Comparison of ENCODE assay signal across 14 cellular contexts in the genomic region with DNA sequence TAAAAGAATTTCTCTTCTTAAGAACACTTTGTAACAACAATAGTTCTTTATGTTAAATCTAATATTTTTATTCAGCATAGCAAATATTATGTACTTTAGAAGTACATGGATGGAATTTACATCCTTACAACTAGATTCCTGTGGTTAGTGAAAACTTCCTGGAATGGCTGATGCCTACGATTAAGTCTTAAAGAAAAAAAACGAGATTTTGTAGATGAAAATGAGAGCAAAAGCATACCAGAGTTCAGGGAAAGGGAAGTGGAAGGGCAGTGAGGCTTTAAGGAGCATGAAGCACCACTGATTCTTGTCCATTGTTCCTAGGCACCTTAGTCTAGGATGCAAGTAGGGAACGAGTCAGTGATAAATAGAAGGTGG. TPM values are rescaled to one million over a fixed set of nuclear protein-coding genes. Genes with fewer than 3 reads are reported as not detected.
DNase-seq lines count a peak whose midpoint lies in the region; ATAC-seq, FAIRE-seq and TF ChIP-seq lines count a peak whose summit lies in the region.
"Had no signal": no experiment of that assay in that cellular context is flagged by ENCODE, and none has a peak within 500 bp of the region (broad histone marks: within the 10 kb centered on the region; RNA-seq: fewer than 3 reads in every experiment).

No MANE protein-coding gene starts in this region.

- no peaks in the 10 kb centered on the region for H3K9me3 ChIP-seq in vagina
- H3K9me3 ChIP-seq: stomach had no signal

- TF ChIP-seq CTCF in HFFc6 (IDR thresholded peaks at IDR 0.05) (no peak), astrocyte of the cerebellum (IDR thresholded peaks at IDR 0.05; ENCODE audit: low read depth, low read length, missing control alignments) (no peak), vagina (IDR thresholded peaks at IDR 0.05) (no peak)

- FAIRE-seq in A204.1 (lab: Jason Lieb, UNC) (peak; percentile 70), frontal cortex (lab: Jason Lieb, UNC) (peak; percentile 64)

- H3K4me1 Mint-ChIP-seq in HFFc6 (ENCODE audit: low read depth): peaks cover 61% of the 10 kb centered on the region

- no peaks in the 10 kb centered on the region for H3K36me3 ChIP-seq in vagina
- H3K36me3 ChIP-seq: cardiac muscle cell had no signal

- H3K9me3 Mint-ChIP-seq in HFFc6: peaks cover 3% of the 10 kb centered on the region; the same call in 1 of the 2 replicates

- DNase-seq in HFFc6: peak; percentile 60
- DNase-seq in astrocyte of the cerebellum (ENCODE audit: low read depth): peak; percentile 73
- no peak for DNase-seq in frontal cortex (ENCODE audit: low spot score in 2 of 2)
- DNase-seq in GDM1 (lab: John Stamatoyannopoulos, UW): no peak
- no peak for DNase-seq in vagina (ENCODE audit: extremely low spot score in 2 of 2)
- no peak for DNase-seq in mesenteric fat pad (ENCODE audit: low spot score)
- DNase-seq: activated naive CD4-positive, alpha-beta T cell; NCI-H1105; NCI-H2171 treated with DMSO at 0.1 percent for 48 hours; stomach had no signal

- peaks cover 1% of the 10 kb centered on the region; the same call in 1 of the 2 replicates for H3K27me3 Mint-ChIP-seq in HFFc6 (ENCODE audit: insufficient read depth)

- H3K4me3 Mint-ChIP-seq in HFFc6: peak overlapping the region; percentile 71

- peaks cover 29% of the 10 kb centered on the region for H3K36me3 Mint-ChIP-seq in HFFc6 (ENCODE audit: low read depth)

- peak overlapping the region; percentile 68 for H3K27ac Mint-ChIP-seq in HFFc6

- no peaks in the 10 kb centered on the region for H3K4me1 ChIP-seq in vagina
- H3K4me1 ChIP-seq: stomach had no signal

- no peak overlapping the region for H3K4me3 ChIP-seq in astrocyte of the cerebellum (ENCODE audit: low read depth, low read length)
- no peak overlapping the region for H3K4me3 ChIP-seq in vagina
- H3K4me3 ChIP-seq: cardiac muscle cell, skin epidermis, stomach had no signal

- H3K27me3 ChIP-seq in vagina: no peaks in the 10 kb centered on the region
- H3K27me3 ChIP-seq: cardiac muscle cell, stomach had no signal

- no peak for ATAC-seq in HG02884 (IDR thresholded peaks at IDR 0.05; ENCODE audit: unreplicated experiment)

- no peak overlapping the region for H3K27ac ChIP-seq in vagina
- H3K27ac ChIP-seq: cardiac muscle cell, skin epidermis, stomach had no signal

- intact Hi-C loops in vagina (cut with DNase I): no loop called here

- in situ Hi-C loops in astrocyte of the cerebellum (cut with HindIII; ENCODE audit: low sequenced_read_pairs): no loop called here

- TF ChIP-seq POLR2A in vagina (IDR thresholded peaks at IDR 0.05): no peak

RNA-seq across cellular contexts. Expression of a gene that starts 26.7 kb away (rescaled TPM):
- total RNA-seq in HFFc6 (2021; fragmentation: NEBNext Ultra II Directional; extraction: Animal tissue kit (Norgen Biotek cat#: 25700)): 10 to 100 TPM; 19.8 to 23.1 (median 21.0) TPM
- total RNA-seq in frontal cortex (30.6 TPM), vagina (36.8 TPM), mesenteric fat pad (72.7 TPM)

Comparison
In these comparisons a context has a peak if more than half of its experiments do, and no peak if none do; other contexts are left out.
1. DNase-seq: peak in HFFc6 (single experiment) and astrocyte of the cerebellum (single experiment); none in frontal cortex (0 of 2), GDM1 (single experiment), vagina (0 of 2) and mesenteric fat pad (single experiment).